In the genomic region with DNA sequence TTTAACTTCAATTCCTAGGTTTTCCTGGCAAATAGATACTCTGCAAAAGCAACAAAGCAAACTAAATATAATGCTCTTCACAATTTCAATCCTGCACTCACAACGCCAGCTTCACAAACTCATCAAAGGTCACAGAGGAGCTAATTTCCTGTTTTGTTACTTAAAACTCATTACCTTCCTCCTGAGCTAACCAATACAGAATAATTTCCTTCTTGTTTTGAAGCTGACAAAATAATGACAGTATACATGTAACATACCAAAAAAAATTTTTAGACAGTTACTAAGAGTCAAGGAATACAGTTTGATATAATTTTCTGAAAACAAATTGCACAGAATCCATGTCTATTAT, we compare ENCODE assay signal across 1 cellular context.
TF ChIP-seq lines count a peak whose summit lies in the region.

No MANE protein-coding gene starts in this region.

TF ChIP-seq in SK-N-SH, 30 proteins besides CTCF, POLR2A, EP300 and RAD21 (continued from another document):
- TF ChIP-seq, protein P1, sequence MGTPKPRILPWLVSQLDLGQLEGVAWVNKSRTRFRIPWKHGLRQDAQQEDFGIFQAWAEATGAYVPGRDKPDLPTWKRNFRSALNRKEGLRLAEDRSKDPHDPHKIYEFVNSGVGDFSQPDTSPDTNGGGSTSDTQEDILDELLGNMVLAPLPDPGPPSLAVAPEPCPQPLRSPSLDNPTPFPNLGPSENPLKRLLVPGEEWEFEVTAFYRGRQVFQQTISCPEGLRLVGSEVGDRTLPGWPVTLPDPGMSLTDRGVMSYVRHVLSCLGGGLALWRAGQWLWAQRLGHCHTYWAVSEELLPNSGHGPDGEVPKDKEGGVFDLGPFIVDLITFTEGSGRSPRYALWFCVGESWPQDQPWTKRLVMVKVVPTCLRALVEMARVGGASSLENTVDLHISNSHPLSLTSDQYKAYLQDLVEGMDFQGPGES (IDR thresholded peaks at IDR 0.05; ENCODE audit: low read depth, low read length) = no peak
